ENCODE assay signal across 1 cellular context in the genomic region with DNA sequence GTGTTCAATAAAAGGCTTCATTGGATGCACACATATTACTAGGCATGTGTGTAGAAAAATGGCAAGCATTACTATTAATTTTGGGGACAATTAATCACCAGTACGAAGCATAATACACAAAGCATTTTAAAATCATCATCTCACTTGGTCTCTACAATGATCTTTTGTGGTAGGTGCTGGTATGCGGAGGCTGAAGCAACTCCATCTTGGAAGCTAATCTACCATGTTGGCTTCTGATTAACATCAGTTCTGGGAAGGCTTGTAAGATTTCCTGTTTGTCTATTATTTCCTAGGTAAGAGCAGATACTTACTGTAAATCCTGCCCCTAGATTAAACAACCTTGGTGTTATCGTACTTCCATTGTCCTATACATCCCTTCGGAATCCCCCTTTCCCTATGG.
TF ChIP-seq lines count a peak whose summit lies in the region.

No MANE protein-coding gene starts in this region.

TF ChIP-seq in K562, 482 proteins besides CTCF, POLR2A, EP300 and RAD21 (continued from another document):
- 0 out of 2 replicates have a peak, but pooled peaks have one; percentile 30 for TF ChIP-seq MEF2D (tag; conservative IDR thresholded peaks at IDR 0.05; ENCODE audit: low read depth)
- TF ChIP-seq GABPA (tag; conservative IDR thresholded peaks at IDR 0.05; ENCODE audit: low read depth), result no peak
- TF ChIP-seq, protein P1, sequence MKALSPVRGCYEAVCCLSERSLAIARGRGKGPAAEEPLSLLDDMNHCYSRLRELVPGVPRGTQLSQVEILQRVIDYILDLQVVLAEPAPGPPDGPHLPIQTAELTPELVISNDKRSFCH (CRISPR knock-in tag; IDR thresholded peaks at IDR 0.05), result no peak
- TF ChIP-seq, protein P1 (tag; IDR thresholded peaks at IDR 0.05), result peak; percentile 56; the same call in 1 of the 2 replicates
- TF ChIP-seq, protein P2, sequence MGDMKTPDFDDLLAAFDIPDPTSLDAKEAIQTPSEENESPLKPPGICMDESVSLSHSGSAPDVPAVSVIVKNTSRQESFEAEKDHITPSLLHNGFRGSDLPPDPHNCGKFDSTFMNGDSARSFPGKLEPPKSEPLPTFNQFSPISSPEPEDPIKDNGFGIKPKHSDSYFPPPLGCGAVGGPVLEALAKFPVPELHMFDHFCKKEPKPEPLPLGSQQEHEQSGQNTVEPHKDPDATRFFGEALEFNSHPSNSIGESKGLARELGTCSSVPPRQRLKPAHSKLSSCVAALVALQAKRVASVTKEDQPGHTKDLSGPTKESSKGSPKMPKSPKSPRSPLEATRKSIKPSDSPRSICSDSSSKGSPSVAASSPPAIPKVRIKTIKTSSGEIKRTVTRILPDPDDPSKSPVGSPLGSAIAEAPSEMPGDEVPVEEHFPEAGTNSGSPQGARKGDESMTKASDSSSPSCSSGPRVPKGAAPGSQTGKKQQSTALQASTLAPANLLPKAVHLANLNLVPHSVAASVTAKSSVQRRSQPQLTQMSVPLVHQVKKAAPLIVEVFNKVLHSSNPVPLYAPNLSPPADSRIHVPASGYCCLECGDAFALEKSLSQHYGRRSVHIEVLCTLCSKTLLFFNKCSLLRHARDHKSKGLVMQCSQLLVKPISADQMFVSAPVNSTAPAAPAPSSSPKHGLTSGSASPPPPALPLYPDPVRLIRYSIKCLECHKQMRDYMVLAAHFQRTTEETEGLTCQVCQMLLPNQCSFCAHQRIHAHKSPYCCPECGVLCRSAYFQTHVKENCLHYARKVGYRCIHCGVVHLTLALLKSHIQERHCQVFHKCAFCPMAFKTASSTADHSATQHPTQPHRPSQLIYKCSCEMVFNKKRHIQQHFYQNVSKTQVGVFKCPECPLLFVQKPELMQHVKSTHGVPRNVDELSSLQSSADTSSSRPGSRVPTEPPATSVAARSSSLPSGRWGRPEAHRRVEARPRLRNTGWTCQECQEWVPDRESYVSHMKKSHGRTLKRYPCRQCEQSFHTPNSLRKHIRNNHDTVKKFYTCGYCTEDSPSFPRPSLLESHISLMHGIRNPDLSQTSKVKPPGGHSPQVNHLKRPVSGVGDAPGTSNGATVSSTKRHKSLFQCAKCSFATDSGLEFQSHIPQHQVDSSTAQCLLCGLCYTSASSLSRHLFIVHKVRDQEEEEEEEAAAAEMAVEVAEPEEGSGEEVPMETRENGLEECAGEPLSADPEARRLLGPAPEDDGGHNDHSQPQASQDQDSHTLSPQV (IDR thresholded peaks at IDR 0.05), result 0 out of 2 replicates have a peak, but pooled peaks have one; percentile 46
- no peak for TF ChIP-seq ZNF282 (CRISPR knock-in tag; IDR thresholded peaks at IDR 0.05)
- no peak for TF ChIP-seq KLF10 (CRISPR knock-in tag; IDR thresholded peaks at IDR 0.05)
- no peak for TF ChIP-seq ZNF140 (CRISPR knock-in tag; IDR thresholded peaks at IDR 0.05)
- peak; percentile 74; the same call in 1 of the 2 replicates for TF ChIP-seq ZNF311 (CRISPR knock-in tag; IDR thresholded peaks at IDR 0.05)
- no peak for TF ChIP-seq MAZ (CRISPR knock-in tag; conservative IDR thresholded peaks at IDR 0.05 in 1 of 2, IDR thresholded peaks at IDR 0.05 in 1 of 2)
- no peak for TF ChIP-seq ZBTB7A (IDR thresholded peaks at IDR 0.05; ENCODE audit: borderline replicate concordance, control insufficient read depth, low read depth, low read length)
- no peak for TF ChIP-seq RFX1 (IDR thresholded peaks at IDR 0.05)
- TF ChIP-seq HDAC6 (IDR thresholded peaks at IDR 0.05; ENCODE audit: low read depth, low read length), result no peak
- TF ChIP-seq ZFX (CRISPR knock-in tag; IDR thresholded peaks at IDR 0.05), result no peak
- TF ChIP-seq, protein P3, sequence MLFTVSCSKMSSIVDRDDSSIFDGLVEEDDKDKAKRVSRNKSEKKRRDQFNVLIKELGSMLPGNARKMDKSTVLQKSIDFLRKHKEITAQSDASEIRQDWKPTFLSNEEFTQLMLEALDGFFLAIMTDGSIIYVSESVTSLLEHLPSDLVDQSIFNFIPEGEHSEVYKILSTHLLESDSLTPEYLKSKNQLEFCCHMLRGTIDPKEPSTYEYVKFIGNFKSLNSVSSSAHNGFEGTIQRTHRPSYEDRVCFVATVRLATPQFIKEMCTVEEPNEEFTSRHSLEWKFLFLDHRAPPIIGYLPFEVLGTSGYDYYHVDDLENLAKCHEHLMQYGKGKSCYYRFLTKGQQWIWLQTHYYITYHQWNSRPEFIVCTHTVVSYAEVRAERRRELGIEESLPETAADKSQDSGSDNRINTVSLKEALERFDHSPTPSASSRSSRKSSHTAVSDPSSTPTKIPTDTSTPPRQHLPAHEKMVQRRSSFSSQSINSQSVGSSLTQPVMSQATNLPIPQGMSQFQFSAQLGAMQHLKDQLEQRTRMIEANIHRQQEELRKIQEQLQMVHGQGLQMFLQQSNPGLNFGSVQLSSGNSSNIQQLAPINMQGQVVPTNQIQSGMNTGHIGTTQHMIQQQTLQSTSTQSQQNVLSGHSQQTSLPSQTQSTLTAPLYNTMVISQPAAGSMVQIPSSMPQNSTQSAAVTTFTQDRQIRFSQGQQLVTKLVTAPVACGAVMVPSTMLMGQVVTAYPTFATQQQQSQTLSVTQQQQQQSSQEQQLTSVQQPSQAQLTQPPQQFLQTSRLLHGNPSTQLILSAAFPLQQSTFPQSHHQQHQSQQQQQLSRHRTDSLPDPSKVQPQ (CRISPR knock-in tag; IDR thresholded peaks at IDR 0.05; ENCODE audit: borderline replicate concordance), result no peak
- TF ChIP-seq, protein P4, sequence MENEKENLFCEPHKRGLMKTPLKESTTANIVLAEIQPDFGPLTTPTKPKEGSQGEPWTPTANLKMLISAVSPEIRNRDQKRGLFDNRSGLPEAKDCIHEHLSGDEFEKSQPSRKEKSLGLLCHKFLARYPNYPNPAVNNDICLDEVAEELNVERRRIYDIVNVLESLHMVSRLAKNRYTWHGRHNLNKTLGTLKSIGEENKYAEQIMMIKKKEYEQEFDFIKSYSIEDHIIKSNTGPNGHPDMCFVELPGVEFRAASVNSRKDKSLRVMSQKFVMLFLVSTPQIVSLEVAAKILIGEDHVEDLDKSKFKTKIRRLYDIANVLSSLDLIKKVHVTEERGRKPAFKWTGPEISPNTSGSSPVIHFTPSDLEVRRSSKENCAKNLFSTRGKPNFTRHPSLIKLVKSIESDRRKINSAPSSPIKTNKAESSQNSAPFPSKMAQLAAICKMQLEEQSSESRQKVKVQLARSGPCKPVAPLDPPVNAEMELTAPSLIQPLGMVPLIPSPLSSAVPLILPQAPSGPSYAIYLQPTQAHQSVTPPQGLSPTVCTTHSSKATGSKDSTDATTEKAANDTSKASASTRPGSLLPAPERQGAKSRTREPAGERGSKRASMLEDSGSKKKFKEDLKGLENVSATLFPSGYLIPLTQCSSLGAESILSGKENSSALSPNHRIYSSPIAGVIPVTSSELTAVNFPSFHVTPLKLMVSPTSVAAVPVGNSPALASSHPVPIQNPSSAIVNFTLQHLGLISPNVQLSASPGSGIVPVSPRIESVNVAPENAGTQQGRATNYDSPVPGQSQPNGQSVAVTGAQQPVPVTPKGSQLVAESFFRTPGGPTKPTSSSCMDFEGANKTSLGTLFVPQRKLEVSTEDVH (IDR thresholded peaks at IDR 0.05; ENCODE audit: low read depth, partially characterized antibody), result no peak
- no peak for TF ChIP-seq NCOA4 (IDR thresholded peaks at IDR 0.05; ENCODE audit: partially characterized antibody)
- TF ChIP-seq ZNF253 (CRISPR knock-in tag; conservative IDR thresholded peaks at IDR 0.05), result no peak
- TF ChIP-seq KLF6 (CRISPR knock-in tag; IDR thresholded peaks at IDR 0.05; ENCODE audit: borderline replicate concordance), result peak; percentile 79; the same call in 1 of the 2 replicates
- TF ChIP-seq ZNF766 (CRISPR knock-in tag; conservative IDR thresholded peaks at IDR 0.05), result 0 out of 2 replicates have a peak, but pooled peaks have one; percentile 39
- no peak for TF ChIP-seq MCM5 (IDR thresholded peaks at IDR 0.05; ENCODE audit: low read depth)
- TF ChIP-seq, protein P5, sequence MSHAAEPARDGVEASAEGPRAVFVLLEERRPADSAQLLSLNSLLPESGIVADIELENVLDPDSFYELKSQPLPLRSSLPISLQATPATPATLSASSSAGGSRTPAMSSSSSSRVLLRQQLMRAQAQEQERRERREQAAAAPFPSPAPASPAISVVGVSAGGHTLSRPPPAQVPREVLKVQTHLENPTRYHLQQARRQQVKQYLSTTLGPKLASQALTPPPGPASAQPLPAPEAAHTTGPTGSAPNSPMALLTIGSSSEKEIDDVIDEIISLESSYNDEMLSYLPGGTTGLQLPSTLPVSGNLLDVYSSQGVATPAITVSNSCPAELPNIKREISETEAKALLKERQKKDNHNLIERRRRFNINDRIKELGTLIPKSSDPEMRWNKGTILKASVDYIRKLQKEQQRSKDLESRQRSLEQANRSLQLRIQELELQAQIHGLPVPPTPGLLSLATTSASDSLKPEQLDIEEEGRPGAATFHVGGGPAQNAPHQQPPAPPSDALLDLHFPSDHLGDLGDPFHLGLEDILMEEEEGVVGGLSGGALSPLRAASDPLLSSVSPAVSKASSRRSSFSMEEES (CRISPR knock-in tag; IDR thresholded peaks at IDR 0.05), result no peak
TF ChIP-seq in K562: peak in this region for 8.
